In the genomic region with DNA sequence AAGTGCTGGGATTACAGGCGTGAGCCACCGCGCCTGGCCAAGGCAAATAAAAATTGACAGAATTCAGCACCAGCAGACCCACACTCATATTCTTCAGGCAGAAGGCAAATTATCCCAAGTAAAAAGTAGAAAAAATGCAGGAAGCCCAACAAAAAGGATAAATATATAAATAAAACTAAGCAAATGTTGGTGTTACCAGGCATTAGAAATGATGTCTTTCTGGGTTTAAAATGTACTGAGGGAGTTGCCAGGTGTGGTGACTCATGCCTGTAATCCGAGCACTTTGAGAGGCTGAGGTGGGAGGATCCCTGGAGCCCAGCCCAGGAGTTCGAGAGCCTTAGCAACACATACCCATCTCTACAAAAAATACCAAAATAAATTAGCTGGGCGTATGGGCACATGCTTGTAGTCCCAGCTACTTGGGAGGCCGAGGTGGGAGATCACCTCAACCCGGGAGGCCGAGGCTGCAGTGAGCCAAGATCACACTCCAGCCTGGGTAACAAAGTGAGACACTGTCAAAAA, we compare ENCODE assay signal across 7 cellular contexts. TPM values are rescaled to one million over a fixed set of nuclear protein-coding genes. Genes with fewer than 3 reads are reported as not detected.
DNase-seq lines count a peak whose midpoint lies in the region; ATAC-seq lines count a peak whose summit lies in the region.
"Had no signal": no experiment of that assay in that cellular context is flagged by ENCODE, and none has a peak within 500 bp of the region (broad histone marks: within the 10 kb centered on the region; RNA-seq: fewer than 3 reads in every experiment).

No MANE protein-coding gene starts in this region.

- peaks cover 50% of the 10 kb centered on the region for H3K4me1 ChIP-seq in mesenchymal stem cell (ENCODE audit: control insufficient read depth, insufficient read depth, low read depth, low read length)
- H3K4me1 ChIP-seq: parathyroid adenoma had no signal

- H3K4me3 Mint-ChIP-seq in activated T-helper 1 cell treated with anti-CD3 and anti-CD28 coated beads, Interleukin-12 subunit alpha, Interleukin-12 subunit beta, Interleukin-2, Interleukin-4 antibody, amounts not matched to agents 30 ng/mL and 10 ng/mL and 1 ng/mL, durations not matched to agents 14 hours and 24 hours and 36 hours, result no peak overlapping the region

- peak overlapping the region; percentile 83 for H3K9ac ChIP-seq in mesenchymal stem cell (ENCODE audit: low read length)
- H3K9ac ChIP-seq: parathyroid adenoma had no signal

- no peaks in the 10 kb centered on the region for H3K9me3 ChIP-seq in mesenchymal stem cell (ENCODE audit: control insufficient read depth, low read length)

- peaks cover 31% of the 10 kb centered on the region for H3K79me1 ChIP-seq in mesenchymal stem cell (replicated peaks; ENCODE audit: low read length, poor library complexity, severe bottlenecking)

- peaks cover 51 to 80% of the 10 kb centered on the region in 2 experiments for H3K36me3 ChIP-seq in mesenchymal stem cell (ENCODE audit: control insufficient read depth in 1 of 2, insufficient read depth in 2 of 2, low read depth in 1 of 2, low read length in 2 of 2)

- 56% methylated on average over 7 of the region's 9 CpGs for WGBS in mesenchymal stem cell

- peaks cover 17% of the 10 kb centered on the region for H3K36me3 Mint-ChIP-seq in activated T-helper 1 cell treated with anti-CD3 and anti-CD28 coated beads, Interleukin-12 subunit alpha, Interleukin-12 subunit beta, Interleukin-2, Interleukin-4 antibody, amounts not matched to agents 30 ng/mL and 10 ng/mL and 1 ng/mL, durations not matched to agents 14 hours and 24 hours and 36 hours (ENCODE audit: low read depth)

- no peak overlapping the region for H2BK12ac ChIP-seq in mesenchymal stem cell (ENCODE audit: low read length in 2 of 2)

- H3K14ac ChIP-seq in mesenchymal stem cell (ENCODE audit: low read length in 2 of 2), result no peak overlapping the region

- H3K27me3 Mint-ChIP-seq in activated T-helper 1 cell treated with anti-CD3 and anti-CD28 coated beads, Interleukin-12 subunit alpha, Interleukin-12 subunit beta, Interleukin-2, Interleukin-4 antibody, amounts not matched to agents 30 ng/mL and 10 ng/mL and 1 ng/mL, durations not matched to agents 14 hours and 24 hours and 36 hours (ENCODE audit: insufficient read depth), result no peaks in the 10 kb centered on the region

- no peak overlapping the region for H3K4me2 ChIP-seq in mesenchymal stem cell (ENCODE audit: low read length, poor library complexity, severe bottlenecking)

- H3K27me3 ChIP-seq in mesenchymal stem cell (ENCODE audit: control insufficient read depth in 1 of 2, insufficient read depth in 1 of 2, low read length in 2 of 2), result no peaks in the 10 kb centered on the region

- intact Hi-C loops in activated T-helper 1 cell treated with anti-CD3 and anti-CD28 coated beads, Interleukin-12 subunit alpha, Interleukin-12 subunit beta, Interleukin-2, Interleukin-4 antibody, amounts not matched to agents 30 ng/mL and 10 ng/mL and 1 ng/mL, durations not matched to agents 14 hours and 24 hours and 36 hours (cut with micrococcal nuclease), result no loop called here

- H3K9me3 Mint-ChIP-seq in activated T-helper 1 cell treated with anti-CD3 and anti-CD28 coated beads, Interleukin-12 subunit alpha, Interleukin-12 subunit beta, Interleukin-2, Interleukin-4 antibody, amounts not matched to agents 30 ng/mL and 10 ng/mL and 1 ng/mL, durations not matched to agents 14 hours and 24 hours and 36 hours, result no peaks in the 10 kb centered on the region

- H3K4ac ChIP-seq in mesenchymal stem cell (ENCODE audit: low read depth in 1 of 2, low read length in 2 of 2), result no peak overlapping the region

- peak; percentile 93 for DNase-seq in GM04504 (ENCODE audit: low read depth)
- no peak for DNase-seq in activated T-helper 1 cell treated with anti-CD3 and anti-CD28 coated beads, Interleukin-12 subunit alpha, Interleukin-12 subunit beta, Interleukin-2, Interleukin-4 antibody, amounts not matched to agents 30 ng/mL and 10 ng/mL and 1 ng/mL, durations not matched to agents 14 hours and 24 hours and 36 hours (ENCODE audit: low spot score)
- DNase-seq in mesenchymal stem cell, result peak; percentile 74
- no peak for DNase-seq in activated CD4-positive, CD25-positive, alpha-beta regulatory T cell treated with anti-CD3 and anti-CD28 coated beads, Interleukin-2, amount 50 U/mL, for 72 hours

- ATAC-seq in GM19324 (IDR thresholded peaks at IDR 0.05; ENCODE audit: low FRiP score, unreplicated experiment) (no peak), GM21619 (IDR thresholded peaks at IDR 0.05; ENCODE audit: unreplicated experiment) (no peak)

- no peak overlapping the region for H4K91ac ChIP-seq in mesenchymal stem cell (ENCODE audit: low read length)

- H4K8ac ChIP-seq in mesenchymal stem cell (ENCODE audit: low read length), result no peak overlapping the region

- no peak overlapping the region for H3K18ac ChIP-seq in mesenchymal stem cell (ENCODE audit: low read depth in 1 of 2, low read length in 2 of 2)

- H2BK5ac ChIP-seq in mesenchymal stem cell (ENCODE audit: low read depth, low read length, poor library complexity, severe bottlenecking), result no peak overlapping the region

- peak overlapping the region; percentile 18 for H3K27ac Mint-ChIP-seq in activated T-helper 1 cell treated with anti-CD3 and anti-CD28 coated beads, Interleukin-12 subunit alpha, Interleukin-12 subunit beta, Interleukin-2, Interleukin-4 antibody, amounts not matched to agents 30 ng/mL and 10 ng/mL and 1 ng/mL, durations not matched to agents 14 hours and 24 hours and 36 hours

- H3K4me3 ChIP-seq in mesenchymal stem cell (ENCODE audit: insufficient read depth in 1 of 2, low read depth in 1 of 2, low read length in 2 of 2), result no peak overlapping the region

- H3K27ac ChIP-seq in mesenchymal stem cell (ENCODE audit: low read length, poor library complexity, severe bottlenecking), result no peak overlapping the region
- H3K27ac ChIP-seq: parathyroid adenoma had no signal

- H2BK15ac ChIP-seq in mesenchymal stem cell (ENCODE audit: low read depth, poor library complexity, severe bottlenecking), result no peak overlapping the region

- peaks cover 4% of the 10 kb centered on the region for H3K4me1 Mint-ChIP-seq in activated T-helper 1 cell treated with anti-CD3 and anti-CD28 coated beads, Interleukin-12 subunit alpha, Interleukin-12 subunit beta, Interleukin-2, Interleukin-4 antibody, amounts not matched to agents 30 ng/mL and 10 ng/mL and 1 ng/mL, durations not matched to agents 14 hours and 24 hours and 36 hours (ENCODE audit: low read depth)

- no peak overlapping the region for H3K23ac ChIP-seq in mesenchymal stem cell (ENCODE audit: low read length in 2 of 2)

- H2AFZ ChIP-seq in mesenchymal stem cell (ENCODE audit: low read depth, low read length), result no peak overlapping the region
- H2AFZ ChIP-seq: parathyroid adenoma had no signal

- no peak overlapping the region for H2BK120ac ChIP-seq in mesenchymal stem cell (ENCODE audit: low read depth, low read length)

- H2AK5ac ChIP-seq in mesenchymal stem cell (ENCODE audit: low read length, severe bottlenecking), result no peak overlapping the region

RNA-seq across cellular contexts. Expression of gene INTS11, which starts 6.3 kb away (rescaled TPM):
- total RNA-seq in activated T-helper 1 cell treated with anti-CD3 and anti-CD28 coated beads, Interleukin-12 subunit alpha, Interleukin-12 subunit beta, Interleukin-2, Interleukin-4 antibody, amounts not matched to agents 30 ng/mL and 10 ng/mL and 1 ng/mL, durations not matched to agents 14 hours and 24 hours and 36 hours, result 144 and 147 TPM in 2 replicates
- polyA plus RNA-seq in mesenchymal stem cell (2013, experiment 1 of 2), result 57.1 TPM
- polyA plus RNA-seq in mesenchymal stem cell (2013, experiment 2 of 2), result 55.5 TPM

RNA-seq across cellular contexts. Expression of gene CPTP, which starts 6.4 kb away (rescaled TPM):
- total RNA-seq in activated T-helper 1 cell treated with anti-CD3 and anti-CD28 coated beads, Interleukin-12 subunit alpha, Interleukin-12 subunit beta, Interleukin-2, Interleukin-4 antibody, amounts not matched to agents 30 ng/mL and 10 ng/mL and 1 ng/mL, durations not matched to agents 14 hours and 24 hours and 36 hours, result 13.6 and 14.6 TPM in 2 replicates
- polyA plus RNA-seq in mesenchymal stem cell (2013, experiment 1 of 2), result 17.8 TPM
- 17.7 TPM for polyA plus RNA-seq in mesenchymal stem cell (2013, experiment 2 of 2)

RNA-seq across cellular contexts. Expression of gene PUSL1, which starts 9.8 kb away (rescaled TPM):
- total RNA-seq in activated T-helper 1 cell treated with anti-CD3 and anti-CD28 coated beads, Interleukin-12 subunit alpha, Interleukin-12 subunit beta, Interleukin-2, Interleukin-4 antibody, amounts not matched to agents 30 ng/mL and 10 ng/mL and 1 ng/mL, durations not matched to agents 14 hours and 24 hours and 36 hours, result 34.6 and 36.8 TPM in 2 replicates
- polyA plus RNA-seq in mesenchymal stem cell (2013, experiment 1 of 2), result 17.7 TPM
- polyA plus RNA-seq in mesenchymal stem cell (2013, experiment 2 of 2), result 18.3 TPM

RNA-seq across cellular contexts. Expression of gene ACAP3, which starts 10.5 kb away (rescaled TPM):
- total RNA-seq in activated T-helper 1 cell treated with anti-CD3 and anti-CD28 coated beads, Interleukin-12 subunit alpha, Interleukin-12 subunit beta, Interleukin-2, Interleukin-4 antibody, amounts not matched to agents 30 ng/mL and 10 ng/mL and 1 ng/mL, durations not matched to agents 14 hours and 24 hours and 36 hours, result 47.7 and 55.1 TPM in 2 replicates
- polyA plus RNA-seq in mesenchymal stem cell (2013, experiment 1 of 2), result 28.9 TPM
- polyA plus RNA-seq in mesenchymal stem cell (2013, experiment 2 of 2), result 27.2 TPM

RNA-seq across cellular contexts. Expression of gene TAS1R3, which starts 12.9 kb away (rescaled TPM):
- total RNA-seq in activated T-helper 1 cell treated with anti-CD3 and anti-CD28 coated beads, Interleukin-12 subunit alpha, Interleukin-12 subunit beta, Interleukin-2, Interleukin-4 antibody, amounts not matched to agents 30 ng/mL and 10 ng/mL and 1 ng/mL, durations not matched to agents 14 hours and 24 hours and 36 hours, result 0.22 and 0.34 TPM in 2 replicates
- polyA plus RNA-seq in mesenchymal stem cell (2013, experiment 1 of 2), result 0.04 TPM
- 0.04 TPM for polyA plus RNA-seq in mesenchymal stem cell (2013, experiment 2 of 2)

Comparison
In these comparisons a context has a peak if more than half of its experiments do, and no peak if none do; other contexts are left out.
1. DNase-seq: peak in GM04504 (single experiment) and mesenchymal stem cell (single experiment); none in activated T-helper 1 cell treated with anti-CD3 and anti-CD28 coated beads, Interleukin-12 subunit alpha, Interleukin-12 subunit beta, Interleukin-2, Interleukin-4 antibody, amounts not matched to agents 30 ng/mL and 10 ng/mL and 1 ng/mL, durations not matched to agents 14 hours and 24 hours and 36 hours (single experiment) and activated CD4-positive, CD25-positive, alpha-beta regulatory T cell treated with anti-CD3 and anti-CD28 coated beads, Interleukin-2, amount 50 U/mL, for 72 hours (single experiment).